ENCODE assay signal across 1 cellular context in the genomic region with DNA sequence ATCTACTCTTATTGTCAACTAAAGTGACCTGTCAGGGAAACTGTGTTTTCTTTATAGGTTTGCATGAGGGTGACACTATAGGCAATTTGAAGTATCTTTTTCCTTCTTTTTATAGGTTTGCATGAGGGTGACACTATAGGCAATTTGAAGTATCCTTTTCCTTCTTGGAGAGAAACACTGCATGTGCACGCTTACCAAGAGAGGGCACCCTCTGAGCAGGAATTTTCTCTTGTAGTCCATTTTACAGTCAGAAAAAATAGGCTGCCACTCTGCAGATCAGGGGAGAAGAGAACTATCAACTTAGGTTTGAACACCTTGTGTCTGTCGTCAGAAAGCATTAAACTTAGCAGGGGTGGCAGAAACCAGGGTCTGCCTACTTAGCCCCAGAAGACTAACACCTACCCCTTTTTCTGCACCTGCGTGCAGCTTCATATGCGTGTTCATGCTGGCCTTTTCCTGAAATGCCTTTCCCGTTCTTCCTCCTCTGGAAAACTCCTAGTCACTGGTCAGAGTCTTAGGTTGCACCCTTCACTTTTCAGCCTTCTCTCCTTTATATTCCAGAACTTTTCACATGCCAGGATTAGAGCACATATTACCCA.
A peak's percentile ranks its signal among the peaks of the same experiment; 100 is the strongest.
TF ChIP-seq lines count a peak whose summit lies in the region.

No MANE protein-coding gene starts in this region.

TF ChIP-seq in HepG2, 621 proteins besides CTCF, POLR2A, EP300 and RAD21:
- TF ChIP-seq MIER2 (CRISPR knock-in tag; IDR thresholded peaks at IDR 0.05) (no peak), STAG1 (CRISPR knock-in tag; IDR thresholded peaks at IDR 0.05) (peak; percentile 78), SMC3 (IDR thresholded peaks at IDR 0.05; ENCODE audit: low read length) (peak; percentile 67), ZNF839 (CRISPR knock-in tag; IDR thresholded peaks at IDR 0.05; ENCODE audit: borderline replicate concordance) (no peak), PTBP1 (IDR thresholded peaks at IDR 0.05; ENCODE audit: low read depth, low read length, poor library complexity, severe bottlenecking) (no peak), ZNF549 (CRISPR knock-in tag; IDR thresholded peaks at IDR 0.05) (no peak), KDM2A (CRISPR knock-in tag; IDR thresholded peaks at IDR 0.05; ENCODE audit: borderline replicate concordance, low read depth) (no peak), TBX3 (IDR thresholded peaks at IDR 0.05; ENCODE audit: borderline replicate concordance) (no peak)
